8 cellular contexts compared by ENCODE assay signal in the genomic region with DNA sequence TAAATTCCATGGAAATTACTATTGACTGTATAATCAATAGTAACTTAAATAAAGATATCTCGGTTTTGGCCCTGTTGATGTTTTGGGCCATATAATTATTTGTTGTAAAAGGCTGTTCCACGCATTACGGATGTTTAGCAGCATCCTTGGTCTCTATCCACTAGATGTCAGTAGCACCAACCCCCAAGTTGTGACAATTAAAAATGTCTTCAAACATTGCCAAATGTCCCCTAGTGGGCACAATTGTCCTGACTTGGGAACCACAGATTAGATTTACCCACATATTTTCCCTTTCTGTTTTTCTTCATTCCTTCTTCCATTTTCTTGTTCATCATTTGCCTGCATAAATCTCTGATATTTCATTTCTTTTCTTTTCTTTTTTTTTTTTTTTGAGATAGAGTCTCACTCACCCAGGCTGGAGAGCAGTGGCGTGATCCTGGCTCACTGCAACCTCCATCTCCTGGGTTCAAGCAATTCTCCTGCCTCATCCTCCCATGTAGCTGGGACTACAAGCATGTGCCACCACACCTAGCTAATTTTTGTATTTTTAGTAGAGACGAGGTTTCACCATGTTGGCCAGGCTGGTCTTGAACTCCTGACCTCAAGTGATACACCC. TPM values are rescaled to one million over a fixed set of nuclear protein-coding genes. Genes with fewer than 3 reads are reported as not detected.
DNase-seq lines count a peak whose midpoint lies in the region; ATAC-seq and TF ChIP-seq lines count a peak whose summit lies in the region.

No MANE protein-coding gene starts in this region.

- H3K9me3 Mint-ChIP-seq in CD4-positive, alpha-beta memory T cell, result peaks cover 0 to 5% (median 0%) of the 10 kb centered on the region in 8 donors
- H3K9me3 Mint-ChIP-seq in activated naive CD8-positive, alpha-beta T cell treated with anti-CD3 and anti-CD28 coated beads for 36 hours, result peaks cover 3% of the 10 kb centered on the region

- TF ChIP-seq CTCF in GM12865 (IDR thresholded peaks at IDR 0.05; ENCODE audit: insufficient read depth, low read depth, low read length, missing control alignments) (peak; percentile 81), upper lobe of left lung (IDR thresholded peaks at IDR 0.05) (peak in 3 of 6 experiments; percentile 48 to 61 (median 53))

- no peak for ATAC-seq in upper lobe of left lung (ENCODE audit: low FRiP score in 2 of 2)
- no peak for ATAC-seq in GM19328 (IDR thresholded peaks at IDR 0.05; ENCODE audit: unreplicated experiment)

- no peaks in the 10 kb centered on the region for H3K4me1 ChIP-seq in CD4-positive, alpha-beta memory T cell (ENCODE audit: insufficient read depth, low read length)
- peaks cover 0 to 3% (median 0%) of the 10 kb centered on the region in 4 donors for H3K4me1 ChIP-seq in upper lobe of left lung

- no peak overlapping the region for H3K4me3 ChIP-seq in CD4-positive, alpha-beta memory T cell (ENCODE audit: low read length in 2 of 2)
- H3K4me3 ChIP-seq in GM12865 (ENCODE audit: low read depth, low read length) (no peak overlapping the region), upper lobe of left lung (no peak overlapping the region)

- H3K27me3 Mint-ChIP-seq in CD4-positive, alpha-beta memory T cell, result peaks cover 30 to 32% of the 10 kb centered on the region in 2 donors
- H3K27me3 Mint-ChIP-seq in activated naive CD8-positive, alpha-beta T cell treated with anti-CD3 and anti-CD28 coated beads for 36 hours, result peaks cover 33% of the 10 kb centered on the region

- TF ChIP-seq POLR2A in upper lobe of left lung (IDR thresholded peaks at IDR 0.05), result no peak

- CTCF ChIA-PET in CD4-positive, alpha-beta memory T cell (lab: Charles Lee; ENCODE audit: partially characterized antibody), result interaction anchor here (0.9 to 1.3 kb wide), 2 partner anchors 178 kb away, joined by 3 to 5 read pairs; no protein-coding TSS in a partner anchor

- WGBS in upper lobe of left lung, 2 donors, result 62 to 65% methylated on average over 5 of the region's 5 CpGs

- no peaks in the 10 kb centered on the region for H3K36me3 Mint-ChIP-seq in CD4-positive, alpha-beta memory T cell
- H3K36me3 Mint-ChIP-seq in activated naive CD8-positive, alpha-beta T cell treated with anti-CD3 and anti-CD28 coated beads for 36 hours, result no peaks in the 10 kb centered on the region

- H3K27ac ChIP-seq in CD4-positive, alpha-beta memory T cell (ENCODE audit: low read depth, low read length), result no peak overlapping the region
- no peak overlapping the region for H3K27ac ChIP-seq in upper lobe of left lung

- POLR2A ChIA-PET in CD4-positive, alpha-beta memory T cell (lab: Charles Lee; ENCODE audit: partially characterized antibody), result no interaction called here

- no peak overlapping the region for H3K27ac Mint-ChIP-seq in CD4-positive, alpha-beta memory T cell
- H3K27ac Mint-ChIP-seq in activated naive CD8-positive, alpha-beta T cell treated with anti-CD3 and anti-CD28 coated beads for 36 hours, result no peak overlapping the region

- no peaks in the 10 kb centered on the region for H3K9me3 ChIP-seq in CD4-positive, alpha-beta memory T cell (ENCODE audit: control insufficient read depth in 1 of 2, low read length in 2 of 2)
- H3K9me3 ChIP-seq in upper lobe of left lung, result no peaks in the 10 kb centered on the region

- no peaks in the 10 kb centered on the region for H3K4me1 Mint-ChIP-seq in CD4-positive, alpha-beta memory T cell
- no peaks in the 10 kb centered on the region for H3K4me1 Mint-ChIP-seq in activated naive CD8-positive, alpha-beta T cell treated with anti-CD3 and anti-CD28 coated beads for 36 hours

- H3K4me3 Mint-ChIP-seq in CD4-positive, alpha-beta memory T cell, result no peak overlapping the region
- H3K4me3 Mint-ChIP-seq in activated naive CD8-positive, alpha-beta T cell treated with anti-CD3 and anti-CD28 coated beads for 36 hours, result no peak overlapping the region

- H3K36me3 ChIP-seq in CD4-positive, alpha-beta memory T cell (ENCODE audit: insufficient read depth, low read length), result no peaks in the 10 kb centered on the region
- H3K36me3 ChIP-seq in upper lobe of left lung, result no peaks in the 10 kb centered on the region

- peak in 4 of 5 donors; percentile 0 to 22 (median 20) for DNase-seq in CD4-positive, alpha-beta memory T cell
- DNase-seq in GM12865 (ENCODE audit: low read depth) (peak; percentile 77), NCI-H1694 treated with DMSO at 0.1 percent for 48 hours (lab: John Stamatoyannopoulos, UW) (peak; percentile 23), kidney glomerular epithelial cell (lab: John Stamatoyannopoulos, UW) (peak; percentile 36), NCI-H187 treated with DMSO at 0.1 percent for 48 hours (lab: John Stamatoyannopoulos, UW) (no peak), upper lobe of left lung (no peak)
- peak; percentile 13 for DNase-seq in activated naive CD8-positive, alpha-beta T cell treated with anti-CD3 and anti-CD28 coated beads for 36 hours

- no peaks in the 10 kb centered on the region for H3K27me3 ChIP-seq in CD4-positive, alpha-beta memory T cell (ENCODE audit: insufficient read depth, low read length)
- no peaks in the 10 kb centered on the region for H3K27me3 ChIP-seq in upper lobe of left lung

- TF ChIP-seq EP300 in upper lobe of left lung (IDR thresholded peaks at IDR 0.05), result no peak

- intact Hi-C loops in CD4-positive, alpha-beta memory T cell (cut with micrococcal nuclease), result loop anchor here (1.0 kb wide), 1 partner anchor 179 kb away; no protein-coding TSS in a partner anchor

RNA-seq across cellular contexts. Expression of a gene that starts 13.6 kb away (rescaled TPM):
- total RNA-seq in CD4-positive, alpha-beta memory T cell, result not detected
- polyA plus RNA-seq in CD4-positive, alpha-beta memory T cell, result not detected
- not detected for total RNA-seq in activated naive CD8-positive, alpha-beta T cell treated with anti-CD3 and anti-CD28 coated beads for 36 hours
- total RNA-seq in upper lobe of left lung, result not detected

RNA-seq across cellular contexts. Expression of a gene that starts 36.9 kb away (rescaled TPM):
- not detected for total RNA-seq in CD4-positive, alpha-beta memory T cell
- polyA plus RNA-seq in CD4-positive, alpha-beta memory T cell, result not detected
- total RNA-seq in activated naive CD8-positive, alpha-beta T cell treated with anti-CD3 and anti-CD28 coated beads for 36 hours, result not detected
- total RNA-seq in upper lobe of left lung, result not detected

RNA-seq across cellular contexts. Expression of a gene that starts 38.4 kb away (rescaled TPM):
- not detected for total RNA-seq in CD4-positive, alpha-beta memory T cell
- not detected for polyA plus RNA-seq in CD4-positive, alpha-beta memory T cell
- not detected for total RNA-seq in activated naive CD8-positive, alpha-beta T cell treated with anti-CD3 and anti-CD28 coated beads for 36 hours
- total RNA-seq in upper lobe of left lung, result not detected

RNA-seq across cellular contexts. Expression of a gene that starts 45.5 kb away (rescaled TPM):
- total RNA-seq in CD4-positive, alpha-beta memory T cell, result not detected
- polyA plus RNA-seq in CD4-positive, alpha-beta memory T cell, result not detected
- total RNA-seq in activated naive CD8-positive, alpha-beta T cell treated with anti-CD3 and anti-CD28 coated beads for 36 hours, result not detected
- total RNA-seq in upper lobe of left lung, result 1 to 10 TPM in 1 of 6 donors, under 1 TPM in 2, not detected in 3; 0.15 to 3.7 (median 0.47) TPM

RNA-seq across cellular contexts. Expression of a gene that starts 53.4 kb away (rescaled TPM):
- not detected for total RNA-seq in CD4-positive, alpha-beta memory T cell
- not detected for polyA plus RNA-seq in CD4-positive, alpha-beta memory T cell
- not detected for total RNA-seq in activated naive CD8-positive, alpha-beta T cell treated with anti-CD3 and anti-CD28 coated beads for 36 hours
- total RNA-seq in upper lobe of left lung, result 1 to 10 TPM in 2 of 6 donors, not detected in 4; 1.6 to 1.8 TPM

Comparison
In these comparisons a context has a peak if more than half of its experiments do, and no peak if none do; other contexts are left out.
1. DNase-seq: peak in CD4-positive, alpha-beta memory T cell (4 of 5), GM12865 (single experiment), NCI-H1694 treated with DMSO at 0.1 percent for 48 hours (single experiment), activated naive CD8-positive, alpha-beta T cell treated with anti-CD3 and anti-CD28 coated beads for 36 hours (single experiment) and kidney glomerular epithelial cell (single experiment); none in NCI-H187 treated with DMSO at 0.1 percent for 48 hours (single experiment) and upper lobe of left lung (0 of 2).